In genomic region chr12:12701457-12701856, GRCh38 we compare ENCODE assay signal across 1 cellular context.
TF ChIP-seq lines count a peak whose summit lies in the region.

No MANE protein-coding gene starts in this region.

TF ChIP-seq in HEK293, 187 proteins besides CTCF, POLR2A, EP300 and RAD21:
- TF ChIP-seq, protein P1, sequence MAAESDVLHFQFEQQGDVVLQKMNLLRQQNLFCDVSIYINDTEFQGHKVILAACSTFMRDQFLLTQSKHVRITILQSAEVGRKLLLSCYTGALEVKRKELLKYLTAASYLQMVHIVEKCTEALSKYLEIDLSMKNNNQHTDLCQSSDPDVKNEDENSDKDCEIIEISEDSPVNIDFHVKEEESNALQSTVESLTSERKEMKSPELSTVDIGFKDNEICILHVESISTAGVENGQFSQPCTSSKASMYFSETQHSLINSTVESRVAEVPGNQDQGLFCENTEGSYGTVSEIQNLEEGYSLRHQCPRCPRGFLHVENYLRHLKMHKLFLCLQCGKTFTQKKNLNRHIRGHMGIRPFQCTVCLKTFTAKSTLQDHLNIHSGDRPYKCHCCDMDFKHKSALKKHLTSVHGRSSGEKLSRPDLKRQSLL (tag by site-specific recombination; IDR thresholded peaks at IDR 0.05), result no peak
- TF ChIP-seq FEZF1 (tag by site-specific recombination; IDR thresholded peaks at IDR 0.05), result no peak
- peak; percentile 83 for TF ChIP-seq GLIS1 (tag by site-specific recombination; IDR thresholded peaks at IDR 0.05)
